Comparison of ENCODE assay signal across 35 cellular contexts in genomic region chr2:11321847-11322246, GRCh38.
"Had no signal": no experiment of that assay in that cellular context is flagged by ENCODE, and none has a peak within 500 bp of the region (broad histone marks: within the 10 kb centered on the region; RNA-seq: fewer than 3 reads in every experiment).

No MANE protein-coding gene starts in this region.

- H3K27me3 ChIP-seq: MG63 had no signal

- H3K36me3 ChIP-seq: MG63 had no signal

- DNase-seq: Karpas-422, Kasumi-1, MG63, MM.1S, MV-4-11, NCI-H1048, NCI-H1092, NCI-H1092 treated with DMSO at 0.1 percent for 48 hours, NCI-H1105, NCI-H1105 treated with DMSO at 0.1 percent for 48 hours, NCI-H1417, NCI-H1417 treated with DMSO at 0.1 percent for 48 hours, NCI-H1436, NCI-H1436 treated with DMSO at 0.1 percent for 48 hours, NCI-H146, NCI-H1694, NCI-H1694 treated with DMSO at 0.1 percent for 48 hours, NCI-H187, NCI-H187 treated with DMSO at 0.1 percent for 48 hours, NCI-H1930, NCI-H2029, NCI-H2029 treated with DMSO at 0.1 percent for 48 hours, NCI-H2081, NCI-H2081 treated with DMSO at 0.1 percent for 48 hours, NCI-H2107, NCI-H2171, NCI-H2171 treated with DMSO at 0.1 percent for 48 hours, NCI-H2227 treated with DMSO at 0.1 percent for 48 hours, NCI-H226, NCI-H345, NCI-H446, NCI-H446 treated with DMSO at 0.1 percent for 48 hours, NCI-H510A, NCI-H510A treated with DMSO at 0.1 percent for 48 hours, NCI-H524 had no signal

- H3K9me3 ChIP-seq: MG63 had no signal

- H3K4me3 ChIP-seq: MG63 had no signal
